11 cellular contexts compared by ENCODE assay signal in genomic region chr22:46239261-46240048, GRCh38. TPM values are rescaled to one million over a fixed set of nuclear protein-coding genes. Genes with fewer than 3 reads are reported as not detected.
DNase-seq lines count a peak whose midpoint lies in the region; ATAC-seq and TF ChIP-seq lines count a peak whose summit lies in the region.
"Had no signal": no experiment of that assay in that cellular context is flagged by ENCODE, and none has a peak within 500 bp of the region (broad histone marks: within the 10 kb centered on the region; RNA-seq: fewer than 3 reads in every experiment).

No MANE protein-coding gene starts in this region.

- no peak overlapping the region for H3K23ac ChIP-seq in mesendoderm (ENCODE audit: low read length)

- peak overlapping the region; percentile 42 for H3K27ac Mint-ChIP-seq in T-helper 2 cell treated with Interferon-gamma antibody and Interleukin-4, amounts not matched to agents 5 μg/mL and 100 μg/mL, for 36 hours
- H3K27ac Mint-ChIP-seq in naive B cell = peak overlapping the region in 3 of 6 donors; percentile 10 to 40 (median 24)

- H4K8ac ChIP-seq in mesendoderm (ENCODE audit: low read depth, low read length) = no peak overlapping the region

- no peaks in the 10 kb centered on the region for H3K79me1 ChIP-seq in mesendoderm (ENCODE audit: low read length)

- no peaks in the 10 kb centered on the region for H3K4me1 ChIP-seq in mesendoderm (ENCODE audit: control insufficient read depth, low read depth, low read length)
- H3K4me1 ChIP-seq: prostate gland had no signal

- no peak overlapping the region for H3K27ac ChIP-seq in mesendoderm (ENCODE audit: low read depth, low read length)
- H3K27ac ChIP-seq: prostate gland had no signal

- no peak overlapping the region for H4K5ac ChIP-seq in mesendoderm (ENCODE audit: low read length)

- WGBS in mesendoderm (ENCODE audit: extremely low coverage, insufficient coverage, low lambda C conversion rate) = no CpG with 5 or more reads among the region's 20 CpGs

- DNase-seq in GM12865 (ENCODE audit: low read depth) = peak; percentile 18
- DNase-seq in T-helper 2 cell treated with Interferon-gamma antibody and Interleukin-4, amounts not matched to agents 5 μg/mL and 100 μg/mL, for 36 hours (ENCODE audit: low spot score) = no peak
- DNase-seq in naive B cell = peak; percentile 34
- no peak for DNase-seq in cerebellar nuclear complex (lab: John Stamatoyannopoulos, UW)
- DNase-seq in mesendoderm = no peak
- no peak for DNase-seq in NCI-H1417 treated with DMSO at 0.1 percent for 48 hours (lab: John Stamatoyannopoulos, UW)
- DNase-seq: activated CD4-positive, alpha-beta T cell treated with anti-CD3 and anti-CD28 coated beads for 48 hours; IMR-90; left colon; SIG-M5 had no signal

- no peak overlapping the region for H2BK15ac ChIP-seq in mesendoderm (replicated peaks; ENCODE audit: low read depth)

- no peaks in the 10 kb centered on the region for H3K27me3 Mint-ChIP-seq in T-helper 2 cell treated with Interferon-gamma antibody and Interleukin-4, amounts not matched to agents 5 μg/mL and 100 μg/mL, for 36 hours (ENCODE audit: low read depth)
- no peaks in the 10 kb centered on the region for H3K27me3 Mint-ChIP-seq in naive B cell

- H2AK5ac ChIP-seq in mesendoderm (ENCODE audit: low read length) = no peak overlapping the region

- no peak overlapping the region for H3K4ac ChIP-seq in mesendoderm (ENCODE audit: low read depth, low read length)

- no peak overlapping the region for H3K4me2 ChIP-seq in mesendoderm (ENCODE audit: low read length)

- TF ChIP-seq CTCF in GM12865 (IDR thresholded peaks at IDR 0.05; ENCODE audit: insufficient read depth, low read depth, low read length, missing control alignments) = no peak

- no peak overlapping the region for H3K56ac ChIP-seq in mesendoderm (ENCODE audit: low read length)

- H3K79me2 ChIP-seq in mesendoderm (ENCODE audit: control insufficient read depth, insufficient read depth, low read length) = no peaks in the 10 kb centered on the region

- H3K36me3 Mint-ChIP-seq in T-helper 2 cell treated with Interferon-gamma antibody and Interleukin-4, amounts not matched to agents 5 μg/mL and 100 μg/mL, for 36 hours (ENCODE audit: low read depth) = peaks cover 5% of the 10 kb centered on the region
- H3K36me3 Mint-ChIP-seq in naive B cell = peaks cover 6 to 15% of the 10 kb centered on the region in 2 donors

- H3K4me1 Mint-ChIP-seq in T-helper 2 cell treated with Interferon-gamma antibody and Interleukin-4, amounts not matched to agents 5 μg/mL and 100 μg/mL, for 36 hours (ENCODE audit: low read depth) = peaks cover 14% of the 10 kb centered on the region
- H3K4me1 Mint-ChIP-seq in naive B cell = peaks cover 11 to 30% (median 17%) of the 10 kb centered on the region in 3 donors

- peak overlapping the region; percentile 14 for H3K4me3 Mint-ChIP-seq in T-helper 2 cell treated with Interferon-gamma antibody and Interleukin-4, amounts not matched to agents 5 μg/mL and 100 μg/mL, for 36 hours
- H3K4me3 Mint-ChIP-seq in naive B cell = peak overlapping the region in 7 of 8 donors; percentile 4 to 71 (median 66)

- H3K4me3 ChIP-seq in GM12865 (ENCODE audit: low read depth, low read length) (no peak overlapping the region), mesendoderm (ENCODE audit: low read length) (no peak overlapping the region)
- H3K4me3 ChIP-seq: prostate gland had no signal

- H3K9ac ChIP-seq in mesendoderm (ENCODE audit: low read length) = no peak overlapping the region

- H3K27me3 ChIP-seq in mesendoderm (ENCODE audit: insufficient read depth, low read length, poor library complexity) = no peaks in the 10 kb centered on the region

- no peak overlapping the region for H2BK5ac ChIP-seq in mesendoderm (ENCODE audit: low read length)

- no peak overlapping the region for H3K18ac ChIP-seq in mesendoderm (ENCODE audit: low read length)

- no peaks in the 10 kb centered on the region for H3K36me3 ChIP-seq in mesendoderm (ENCODE audit: control insufficient read depth, insufficient read depth, low read length)
- H3K36me3 ChIP-seq: prostate gland had no signal

- H3K9me3 Mint-ChIP-seq in T-helper 2 cell treated with Interferon-gamma antibody and Interleukin-4, amounts not matched to agents 5 μg/mL and 100 μg/mL, for 36 hours = no peaks in the 10 kb centered on the region
- H3K9me3 Mint-ChIP-seq in naive B cell = no peaks in the 10 kb centered on the region

- H2BK120ac ChIP-seq in mesendoderm (ENCODE audit: low read depth, low read length) = no peak overlapping the region

- ATAC-seq in naive B cell (ENCODE audit: low read depth in 2 of 2) = peak; percentile 78 to 81
- ATAC-seq: left colon had no signal

RNA-seq across cellular contexts. Expression of gene CDPF1, which starts 10.6 kb away (rescaled TPM):
- polyA plus RNA-seq in naive B cell (ENCODE audit: low read depth in 6 of 6) = 10 to 100 TPM; 13.2 to 28.7 (median 21.6) TPM
- 6.4 TPM for polyA plus RNA-seq in mesendoderm (2013, experiment 1 of 2)
- 5.4 TPM for polyA plus RNA-seq in mesendoderm (2013, experiment 2 of 2)

RNA-seq across cellular contexts. Expression of gene PKDREJ, which starts 23.7 kb away (rescaled TPM):
- polyA plus RNA-seq in naive B cell (ENCODE audit: low read depth in 6 of 6) = under 1 TPM in 4 of 6 donors, not detected in 2; 0.03 to 0.15 (median 0.06) TPM
- polyA plus RNA-seq in mesendoderm (2013, experiment 1 of 2) = 0.03 TPM
- 0.04 TPM for polyA plus RNA-seq in mesendoderm (2013, experiment 2 of 2)

RNA-seq across cellular contexts. Expression of gene TTC38, which starts 28.4 kb away (rescaled TPM):
- polyA plus RNA-seq in naive B cell (ENCODE audit: low read depth in 6 of 6) = 1 to 10 TPM in 5 of 6 donors, not detected in 1; 1.8 to 6.0 (median 2.7) TPM
- polyA plus RNA-seq in mesendoderm (2013, experiment 1 of 2) = 11.0 TPM
- polyA plus RNA-seq in mesendoderm (2013, experiment 2 of 2) = 14.0 TPM

RNA-seq across cellular contexts. Expression of gene GTSE1, which starts 57.2 kb away (rescaled TPM):
- polyA plus RNA-seq in naive B cell (ENCODE audit: low read depth in 6 of 6) = under 1 TPM in 2 of 6 donors, not detected in 4; 0.10 to 0.11 TPM
- polyA plus RNA-seq in mesendoderm (2013, experiment 1 of 2) = 34.5 TPM
- 34.6 TPM for polyA plus RNA-seq in mesendoderm (2013, experiment 2 of 2)

Comparison
In these comparisons a context has a peak if more than half of its experiments do, and no peak if none do; other contexts are left out.
1. DNase-seq: peak in GM12865 (single experiment) and naive B cell (single experiment); none in T-helper 2 cell treated with Interferon-gamma antibody and Interleukin-4, amounts not matched to agents 5 μg/mL and 100 μg/mL, for 36 hours (single experiment), cerebellar nuclear complex (0 of 2), mesendoderm (single experiment) and NCI-H1417 treated with DMSO at 0.1 percent for 48 hours (single experiment).